In the genomic region with DNA sequence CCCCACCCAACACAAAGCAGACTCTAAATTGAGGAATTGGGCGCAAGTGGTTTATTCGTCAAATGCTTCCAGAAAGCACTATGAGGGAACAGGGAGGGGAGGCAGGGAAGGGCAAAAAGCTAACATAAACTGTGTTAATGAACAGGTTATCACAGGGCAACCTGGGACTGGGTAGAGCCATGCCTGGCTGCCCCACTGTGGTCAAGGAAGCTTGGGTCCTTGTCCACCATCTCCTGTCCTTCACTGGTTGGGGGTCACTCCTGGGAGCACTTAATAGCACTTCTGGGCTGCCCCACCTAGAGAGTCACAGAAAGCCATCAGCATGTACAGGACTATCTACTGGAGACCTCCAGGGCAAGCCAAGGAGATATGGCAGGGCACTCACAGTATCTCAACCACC, we compare ENCODE assay signal across 7 cellular contexts.
"Had no signal": no experiment of that assay in that cellular context is flagged by ENCODE, and none has a peak within 500 bp of the region (broad histone marks: within the 10 kb centered on the region; RNA-seq: fewer than 3 reads in every experiment).

No MANE protein-coding gene starts in this region.

- H3K27me3 Mint-ChIP-seq: IgD-negative memory B cell had no signal

- H3K36me3 Mint-ChIP-seq: IgD-negative memory B cell had no signal

- ATAC-seq: K562 had no signal

- H3K4me3 Mint-ChIP-seq: IgD-negative memory B cell had no signal

- H3K27ac Mint-ChIP-seq: IgD-negative memory B cell had no signal

- H3K9me3 Mint-ChIP-seq: IgD-negative memory B cell had no signal

- H3K4me3 ChIP-seq: K562 had no signal

- FAIRE-seq: HTR-8/SVneo, K562 had no signal

- DNase-seq: IMR-90, KBM-7, KG1 had no signal

- H3K27ac ChIP-seq: HL-60 had no signal
